In the genomic region with DNA sequence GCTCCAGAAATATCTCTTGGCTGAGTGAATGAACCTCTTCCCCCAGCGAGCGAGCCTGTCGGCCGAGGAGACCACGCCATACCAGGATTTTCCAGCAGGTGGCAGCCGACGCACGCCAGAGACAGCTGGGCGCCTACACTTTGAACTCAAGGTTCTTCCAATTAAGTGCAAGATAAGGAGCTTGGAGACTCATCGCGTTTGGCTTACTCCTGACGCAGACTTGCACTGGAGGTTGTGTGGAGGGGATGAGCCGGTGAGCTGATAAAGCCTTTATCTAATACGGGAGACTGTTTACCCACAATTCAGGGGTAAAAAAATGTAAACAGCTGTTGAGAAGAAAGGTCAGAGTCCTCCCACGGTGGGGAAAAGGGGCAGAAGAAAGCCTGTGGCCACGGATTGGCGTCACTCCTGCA, we compare ENCODE assay signal across 8 cellular contexts.
DNase-seq lines count a peak whose midpoint lies in the region; ATAC-seq and TF ChIP-seq lines count a peak whose summit lies in the region.

No MANE protein-coding gene starts in this region.

- H3K79me2 ChIP-seq in DND-41 (ENCODE audit: insufficient read depth, low read length): no peaks in the 10 kb centered on the region

- no peaks in the 10 kb centered on the region for H3K36me3 ChIP-seq in DND-41 (ENCODE audit: insufficient read depth, low read length)

- H3K9ac ChIP-seq in DND-41 (ENCODE audit: low read depth, low read length): no peak overlapping the region

- ATAC-seq in DND-41 (ENCODE audit: insufficient read depth, low read depth): peak; percentile 95
- ATAC-seq in GM21737 (IDR thresholded peaks at IDR 0.05; ENCODE audit: unreplicated experiment): peak; percentile 78

- no peak overlapping the region for H3K27ac ChIP-seq in DND-41 (ENCODE audit: low read length)

- H3K4me3 ChIP-seq in DND-41 (ENCODE audit: low read depth in 1 of 2, low read length in 2 of 2) (no peak overlapping the region), foreskin fibroblast (ENCODE audit: low read depth in 1 of 2, low read length in 2 of 2) (no peak overlapping the region)

- H2AFZ ChIP-seq in DND-41 (ENCODE audit: low read depth, low read length): no peak overlapping the region

- DNase-seq in DND-41 (peak; percentile 74), Kasumi-1 (lab: John Stamatoyannopoulos, UW) (peak; percentile 89 to 90), SHP77 (lab: John Stamatoyannopoulos, UW) (peak; percentile 38 to 50), foreskin fibroblast (peak; percentile 69 to 90), nucleus accumbens (lab: John Stamatoyannopoulos, UW) (peak in 52 of 56 donors; percentile 1 to 85 (median 46)), superior temporal gyrus (ENCODE audit: extremely low spot score) (peak; percentile 86)
- DNase-seq in activated T-helper 9 cell treated with anti-CD3 and anti-CD28 coated beads, Interleukin-2, amount 50 U/mL, for 16 hours (ENCODE audit: low read depth): peak; percentile 40

- H4K20me1 ChIP-seq in DND-41 (ENCODE audit: insufficient read depth, low read length): no peaks in the 10 kb centered on the region

- H3K27me3 ChIP-seq in DND-41 (ENCODE audit: insufficient read depth, low read length, poor library complexity): peaks cover under 1% of the 10 kb centered on the region

- no peaks in the 10 kb centered on the region for H3K4me1 ChIP-seq in DND-41 (ENCODE audit: insufficient read depth, low read length)

- no peak overlapping the region for H3K4me2 ChIP-seq in DND-41 (ENCODE audit: insufficient read depth, low read length)

- TF ChIP-seq CTCF in DND-41 (IDR thresholded peaks at IDR 0.05; ENCODE audit: borderline replicate concordance, extremely low read depth, low read length, poor library complexity, severe bottlenecking) (peak; percentile 98), foreskin fibroblast (IDR thresholded peaks at IDR 0.05; ENCODE audit: low read depth, low read length) (peak; percentile 91)

- H3K9me3 ChIP-seq in DND-41 (ENCODE audit: insufficient read depth, low read length, severe bottlenecking): no peaks in the 10 kb centered on the region
